ENCODE assay signal across 9 cellular contexts in the genomic region with DNA sequence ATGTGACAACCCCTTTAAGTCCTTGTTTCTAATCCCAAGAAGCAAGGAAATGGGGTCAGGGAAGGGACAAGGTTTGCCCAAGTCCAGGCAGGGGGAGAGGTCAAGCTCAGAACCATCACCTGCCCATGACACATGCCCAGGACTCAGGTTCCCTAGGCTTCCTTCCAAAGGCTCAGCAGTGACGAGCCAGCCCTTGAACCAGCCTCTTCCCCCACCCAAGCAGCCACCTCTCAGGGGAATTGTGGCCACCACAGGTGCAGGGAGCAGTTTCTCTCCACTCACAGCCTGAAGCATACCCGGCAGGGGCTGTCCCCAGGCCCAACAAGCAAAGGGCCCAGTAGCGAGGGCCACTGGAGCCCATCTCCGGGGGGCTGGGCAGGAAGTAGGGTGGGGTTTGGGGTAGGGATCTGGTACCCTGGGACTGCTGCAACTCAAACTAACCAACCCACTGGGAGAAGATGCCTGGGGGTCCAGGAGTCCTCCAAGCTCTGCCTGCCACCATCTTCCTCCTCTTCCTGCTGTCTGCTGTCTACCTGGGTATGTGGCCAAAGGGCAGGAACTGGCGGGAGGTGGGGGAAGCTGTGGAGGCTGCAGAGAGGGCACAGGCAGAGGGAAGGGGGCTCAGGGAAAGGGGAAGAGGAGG. TPM values are rescaled to one million over a fixed set of nuclear protein-coding genes. Genes with fewer than 3 reads are reported as not detected.
DNase-seq lines count a peak whose midpoint lies in the region; ATAC-seq and TF ChIP-seq lines count a peak whose summit lies in the region.
"Had no signal": no experiment of that assay in that cellular context is flagged by ENCODE, and none has a peak within 500 bp of the region (broad histone marks: within the 10 kb centered on the region; RNA-seq: fewer than 3 reads in every experiment).

Gene CD79A, plus strand, starts transcription at position 433 of the 643 bp plus-strand sequence. Its CDS starts 26 bp downstream, at position 459.

- H3K4me3 ChIP-seq in GM23338 (no peak within 1 kb of the TSS), skin epidermis (no peak within 1 kb of the TSS), thyroid gland (replicated peaks in 1 of 3) (no peak within 1 kb of the TSS)
- H3K4me3 ChIP-seq: SJSA1 had no signal

- TF ChIP-seq POLR2A in thyroid gland (IDR thresholded peaks at IDR 0.05), result no peak

- no peaks in the 10 kb centered on the region for H3K9me2 ChIP-seq in GM23338 (ENCODE audit: insufficient read depth)

- H3K4me3 Mint-ChIP-seq in T-helper 2 cell treated with Interferon-gamma antibody and Interleukin-4, amounts not matched to agents 5 μg/mL and 100 μg/mL, for 36 hours, result peak within 1 kb of the TSS; percentile 38
- no peak within 1 kb of the TSS for H3K4me3 Mint-ChIP-seq in GM23338

- intact Hi-C loops in thyroid gland (cut with DNase I), result no loop called here

- H3K9me3 ChIP-seq in thyroid gland, result no peaks in the 10 kb centered on the region
- H3K9me3 ChIP-seq: SJSA1 had no signal

- H3K4me1 ChIP-seq in GM23338 (ENCODE audit: insufficient read depth) (no peaks in the 10 kb centered on the region), thyroid gland (no peaks in the 10 kb centered on the region)
- H3K4me1 ChIP-seq: SJSA1 had no signal

- H4K20me1 ChIP-seq in GM23338 (replicated peaks; ENCODE audit: insufficient read depth), result peaks cover 4% of the 10 kb centered on the region; the same call in 1 of the 2 replicates

- WGBS in thyroid gland, 2 donors, result 64 to 88% methylated on average over 2 to 5 of the region's 5 CpGs

- H3K9me3 Mint-ChIP-seq in T-helper 2 cell treated with Interferon-gamma antibody and Interleukin-4, amounts not matched to agents 5 μg/mL and 100 μg/mL, for 36 hours, result no peaks in the 10 kb centered on the region
- H3K9me3 Mint-ChIP-seq in GM23338, result no peaks in the 10 kb centered on the region

- no peak for DNase-seq in T-helper 2 cell treated with Interferon-gamma antibody and Interleukin-4, amounts not matched to agents 5 μg/mL and 100 μg/mL, for 36 hours (ENCODE audit: low spot score)
- no peak for DNase-seq in T-helper 2 cell
- no peak for DNase-seq in GM23338 (ENCODE audit: low spot score)
- DNase-seq in NCI-H2107 treated with DMSO at 0.1 percent for 48 hours (lab: John Stamatoyannopoulos, UW; ENCODE audit: unreplicated experiment), result peak; percentile 56
- DNase-seq in thyroid gland, result no peak
- DNase-seq in NCI-H82 (lab: John Stamatoyannopoulos, UW), result no peak
- DNase-seq in GDM1 (lab: John Stamatoyannopoulos, UW), result no peak

- H3K79me2 ChIP-seq in GM23338 (replicated peaks; ENCODE audit: insufficient read depth), result no peaks in the 10 kb centered on the region

- H3F3A ChIP-seq in GM23338 (replicated peaks; ENCODE audit: low read depth), result peaks cover 9% of the 10 kb centered on the region

- 0 out of 2 replicates have a peak within 1 kb of the TSS, but pooled peaks have one; percentile 63 for H2AFZ ChIP-seq in GM23338

- H3K27ac Mint-ChIP-seq in T-helper 2 cell treated with Interferon-gamma antibody and Interleukin-4, amounts not matched to agents 5 μg/mL and 100 μg/mL, for 36 hours, result peak within 1 kb of the TSS; percentile 100
- no peak within 1 kb of the TSS for H3K27ac Mint-ChIP-seq in GM23338

- peaks cover 10% of the 10 kb centered on the region for H3K36me3 Mint-ChIP-seq in T-helper 2 cell treated with Interferon-gamma antibody and Interleukin-4, amounts not matched to agents 5 μg/mL and 100 μg/mL, for 36 hours (ENCODE audit: low read depth)
- H3K36me3 Mint-ChIP-seq in GM23338 (ENCODE audit: low read depth), result peaks cover under 1% of the 10 kb centered on the region; the same call in 2 of the 3 replicates

- peaks cover 13% of the 10 kb centered on the region for H3K27me3 ChIP-seq in GM23338 (ENCODE audit: insufficient read depth)
- H3K27me3 ChIP-seq in thyroid gland, result no peaks in the 10 kb centered on the region
- H3K27me3 ChIP-seq: SJSA1 had no signal

- H3K36me3 ChIP-seq in GM23338 (ENCODE audit: insufficient read depth), result no peaks in the 10 kb centered on the region
- H3K36me3 ChIP-seq in thyroid gland, result peaks cover under 1 to 2% of the 10 kb centered on the region in 2 donors

- no peak for TF ChIP-seq CTCF in GM23338 (conservative IDR thresholded peaks at IDR 0.05; ENCODE audit: low read depth in 2 of 2)
- no peak for TF ChIP-seq CTCF in thyroid gland (IDR thresholded peaks at IDR 0.05)

- ATAC-seq in GM23338, result no peak

- H3K4me1 Mint-ChIP-seq in T-helper 2 cell treated with Interferon-gamma antibody and Interleukin-4, amounts not matched to agents 5 μg/mL and 100 μg/mL, for 36 hours (ENCODE audit: low read depth), result peaks cover 53% of the 10 kb centered on the region
- H3K4me1 Mint-ChIP-seq in GM23338, result peaks cover 11% of the 10 kb centered on the region

- no peak within 1 kb of the TSS for H3K4me2 ChIP-seq in GM23338

- H3K27me3 Mint-ChIP-seq in T-helper 2 cell treated with Interferon-gamma antibody and Interleukin-4, amounts not matched to agents 5 μg/mL and 100 μg/mL, for 36 hours (ENCODE audit: low read depth), result no peaks in the 10 kb centered on the region
- H3K27me3 Mint-ChIP-seq in GM23338 (ENCODE audit: insufficient read depth, low read depth, poor library complexity), result peaks cover 28% of the 10 kb centered on the region

- H3K27ac ChIP-seq in GM23338 (ENCODE audit: low read depth), result no peak within 1 kb of the TSS
- H3K27ac ChIP-seq in skin epidermis, result peak within 1 kb of the TSS in 14 of 21 experiments; percentile 13 to 88 (median 72)
- H3K27ac ChIP-seq in thyroid gland, result no peak within 1 kb of the TSS
- H3K27ac ChIP-seq: SJSA1 had no signal

TF ChIP-seq in GM23338, 12 proteins besides CTCF, POLR2A, EP300 and RAD21 (continues in another document):
- TF ChIP-seq EZH2 (IDR thresholded peaks at IDR 0.05; ENCODE audit: low read depth, unreplicated experiment), result no peak
- TF ChIP-seq ZNF331 (CRISPR knock-in tag; IDR thresholded peaks at IDR 0.05; ENCODE audit: low read depth), result no peak
- TF ChIP-seq STAT1 (IDR thresholded peaks at IDR 0.05; ENCODE audit: unreplicated experiment), result no peak
- TF ChIP-seq NANOG (IDR thresholded peaks at IDR 0.05; ENCODE audit: borderline replicate concordance), result no peak
- no peak for TF ChIP-seq ZNF114 (CRISPR knock-in tag; IDR thresholded peaks at IDR 0.05)
- TF ChIP-seq, protein P1, sequence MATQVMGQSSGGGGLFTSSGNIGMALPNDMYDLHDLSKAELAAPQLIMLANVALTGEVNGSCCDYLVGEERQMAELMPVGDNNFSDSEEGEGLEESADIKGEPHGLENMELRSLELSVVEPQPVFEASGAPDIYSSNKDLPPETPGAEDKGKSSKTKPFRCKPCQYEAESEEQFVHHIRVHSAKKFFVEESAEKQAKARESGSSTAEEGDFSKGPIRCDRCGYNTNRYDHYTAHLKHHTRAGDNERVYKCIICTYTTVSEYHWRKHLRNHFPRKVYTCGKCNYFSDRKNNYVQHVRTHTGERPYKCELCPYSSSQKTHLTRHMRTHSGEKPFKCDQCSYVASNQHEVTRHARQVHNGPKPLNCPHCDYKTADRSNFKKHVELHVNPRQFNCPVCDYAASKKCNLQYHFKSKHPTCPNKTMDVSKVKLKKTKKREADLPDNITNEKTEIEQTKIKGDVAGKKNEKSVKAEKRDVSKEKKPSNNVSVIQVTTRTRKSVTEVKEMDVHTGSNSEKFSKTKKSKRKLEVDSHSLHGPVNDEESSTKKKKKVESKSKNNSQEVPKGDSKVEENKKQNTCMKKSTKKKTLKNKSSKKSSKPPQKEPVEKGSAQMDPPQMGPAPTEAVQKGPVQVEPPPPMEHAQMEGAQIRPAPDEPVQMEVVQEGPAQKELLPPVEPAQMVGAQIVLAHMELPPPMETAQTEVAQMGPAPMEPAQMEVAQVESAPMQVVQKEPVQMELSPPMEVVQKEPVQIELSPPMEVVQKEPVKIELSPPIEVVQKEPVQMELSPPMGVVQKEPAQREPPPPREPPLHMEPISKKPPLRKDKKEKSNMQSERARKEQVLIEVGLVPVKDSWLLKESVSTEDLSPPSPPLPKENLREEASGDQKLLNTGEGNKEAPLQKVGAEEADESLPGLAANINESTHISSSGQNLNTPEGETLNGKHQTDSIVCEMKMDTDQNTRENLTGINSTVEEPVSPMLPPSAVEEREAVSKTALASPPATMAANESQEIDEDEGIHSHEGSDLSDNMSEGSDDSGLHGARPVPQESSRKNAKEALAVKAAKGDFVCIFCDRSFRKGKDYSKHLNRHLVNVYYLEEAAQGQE (IDR thresholded peaks at IDR 0.05; ENCODE audit: unreplicated experiment), result no peak
- TF ChIP-seq JUNB (IDR thresholded peaks at IDR 0.05; ENCODE audit: unreplicated experiment), result no peak
- no peak for TF ChIP-seq POLR2AphosphoS5 (IDR thresholded peaks at IDR 0.05; ENCODE audit: low read depth)
- no peak for TF ChIP-seq EZH2phosphoT487 (IDR thresholded peaks at IDR 0.05; ENCODE audit: unreplicated experiment)
- TF ChIP-seq, protein P2, sequence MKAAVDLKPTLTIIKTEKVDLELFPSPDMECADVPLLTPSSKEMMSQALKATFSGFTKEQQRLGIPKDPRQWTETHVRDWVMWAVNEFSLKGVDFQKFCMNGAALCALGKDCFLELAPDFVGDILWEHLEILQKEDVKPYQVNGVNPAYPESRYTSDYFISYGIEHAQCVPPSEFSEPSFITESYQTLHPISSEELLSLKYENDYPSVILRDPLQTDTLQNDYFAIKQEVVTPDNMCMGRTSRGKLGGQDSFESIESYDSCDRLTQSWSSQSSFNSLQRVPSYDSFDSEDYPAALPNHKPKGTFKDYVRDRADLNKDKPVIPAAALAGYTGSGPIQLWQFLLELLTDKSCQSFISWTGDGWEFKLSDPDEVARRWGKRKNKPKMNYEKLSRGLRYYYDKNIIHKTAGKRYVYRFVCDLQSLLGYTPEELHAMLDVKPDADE (IDR thresholded peaks at IDR 0.05), result no peak

RNA-seq across cellular contexts. Expression of gene CD79A, which starts in this region (rescaled TPM):
- not detected in 2 replicates for total RNA-seq in GM23338 (2014; rRNA removed; shearing (Covaris generic))
- 0.27 and 0.47 TPM in 2 replicates for polyA plus RNA-seq in GM23338 (2016; fragmentation: Nextera tagmentation; extraction: Ambion mirVana)
- total RNA-seq in thyroid gland, result 1 to 10 TPM in 1 of 4 donors, under 1 TPM in 1, not detected in 2; 0.22 to 1.5 TPM

Comparison
In these comparisons a context has a peak if more than half of its experiments do, and no peak if none do; other contexts are left out.
1. H3K27ac ChIP-seq: peak in skin epidermis (14 of 21); none in GM23338 (single experiment) and thyroid gland (0 of 3).